1 cellular context compared by ENCODE assay signal in genomic region chr16:2339521-2340484, GRCh38.
TF ChIP-seq lines count a peak whose summit lies in the region.

No MANE protein-coding gene starts in this region.

TF ChIP-seq in HepG2, 621 proteins besides CTCF, POLR2A, EP300 and RAD21 (continued from another document):
- TF ChIP-seq ZHX2 (IDR thresholded peaks at IDR 0.05; ENCODE audit: low read depth): no peak
- TF ChIP-seq ZHX2 (CRISPR knock-in tag; IDR thresholded peaks at IDR 0.05; ENCODE audit: borderline replicate concordance): no peak
- 0 out of 2 replicates have a peak, but pooled peaks have one; percentile 50 for TF ChIP-seq ARID4A (CRISPR knock-in tag; IDR thresholded peaks at IDR 0.05; ENCODE audit: borderline replicate concordance)
- TF ChIP-seq AHR (CRISPR knock-in tag; IDR thresholded peaks at IDR 0.05): no peak; the same call in 1 of the 2 replicates
- no peak for TF ChIP-seq ELK4 (CRISPR knock-in tag; IDR thresholded peaks at IDR 0.05; ENCODE audit: borderline replicate concordance)
- no peak for TF ChIP-seq ZSCAN25 (CRISPR knock-in tag; IDR thresholded peaks at IDR 0.05)
- TF ChIP-seq NFIB (CRISPR knock-in tag; IDR thresholded peaks at IDR 0.05; ENCODE audit: borderline replicate concordance): peak; percentile 91
- TF ChIP-seq ZNF101 (CRISPR knock-in tag; IDR thresholded peaks at IDR 0.05; ENCODE audit: borderline replicate concordance, low read depth): no peak
- TF ChIP-seq CBFB (CRISPR knock-in tag; IDR thresholded peaks at IDR 0.05): 0 out of 2 replicates have a peak, but pooled peaks have one; percentile 20
- peak; percentile 58; the same call in 1 of the 2 replicates for TF ChIP-seq ZC3H13 (CRISPR knock-in tag; IDR thresholded peaks at IDR 0.05)
- peak; percentile 78 for TF ChIP-seq KDM5B (CRISPR knock-in tag; IDR thresholded peaks at IDR 0.05; ENCODE audit: borderline replicate concordance)
- TF ChIP-seq ZNF709 (CRISPR knock-in tag; IDR thresholded peaks at IDR 0.05): 0 out of 2 replicates have a peak, but pooled peaks have one; percentile 39
- TF ChIP-seq ZNF83 (CRISPR knock-in tag; IDR thresholded peaks at IDR 0.05; ENCODE audit: borderline replicate concordance): no peak
- no peak for TF ChIP-seq ZNF10 (CRISPR knock-in tag; IDR thresholded peaks at IDR 0.05; ENCODE audit: borderline replicate concordance, low read depth)
- no peak for TF ChIP-seq NONO (IDR thresholded peaks at IDR 0.05)
- peak; percentile 49; the same call in 1 of the 2 replicates for TF ChIP-seq NONO (CRISPR knock-in tag; conservative IDR thresholded peaks at IDR 0.05)
- no peak for TF ChIP-seq HNRNPH1 (optimal IDR thresholded peaks at IDR 0.05; ENCODE audit: low read depth, low read length)
- TF ChIP-seq MTF2 (CRISPR knock-in tag; IDR thresholded peaks at IDR 0.05; ENCODE audit: borderline replicate concordance): peak; percentile 95
- no peak for TF ChIP-seq ZNF678 (CRISPR knock-in tag; IDR thresholded peaks at IDR 0.05)
- no peak for TF ChIP-seq ZNF451 (CRISPR knock-in tag; IDR thresholded peaks at IDR 0.05)
- peak; percentile 77; the same call in 1 of the 2 replicates for TF ChIP-seq NFKB2 (CRISPR knock-in tag; IDR thresholded peaks at IDR 0.05; ENCODE audit: borderline replicate concordance)
- 0 out of 2 replicates have a peak, but pooled peaks have one; percentile 25 for TF ChIP-seq ZNF564 (CRISPR knock-in tag; IDR thresholded peaks at IDR 0.05)
- no peak for TF ChIP-seq ZNF577 (CRISPR knock-in tag; IDR thresholded peaks at IDR 0.05; ENCODE audit: borderline replicate concordance, low read depth)
- TF ChIP-seq ZNF274 (CRISPR knock-in tag; IDR thresholded peaks at IDR 0.05): peak; percentile 76; the same call in 1 of the 2 replicates
- TF ChIP-seq STAT6 (CRISPR knock-in tag; IDR thresholded peaks at IDR 0.05; ENCODE audit: borderline replicate concordance): no peak
- TF ChIP-seq GATAD1 (CRISPR knock-in tag; IDR thresholded peaks at IDR 0.05): 0 out of 2 replicates have a peak, but pooled peaks have one; percentile 44
- peak; percentile 30 for TF ChIP-seq TEAD3 (CRISPR knock-in tag; optimal IDR thresholded peaks at IDR 0.05; ENCODE audit: borderline replicate concordance)
- TF ChIP-seq TSC22D2 (CRISPR knock-in tag; IDR thresholded peaks at IDR 0.05; ENCODE audit: borderline replicate concordance): no peak
- TF ChIP-seq ZBTB21 (CRISPR knock-in tag; IDR thresholded peaks at IDR 0.05): no peak
- TF ChIP-seq HNRNPK (IDR thresholded peaks at IDR 0.05; ENCODE audit: low read depth, low read length, poor library complexity, severe bottlenecking): peak; percentile 32
- 0 out of 2 replicates have a peak, but pooled peaks have one; percentile 64 for TF ChIP-seq CBX2 (IDR thresholded peaks at IDR 0.05; ENCODE audit: low read depth, low read length)
- TF ChIP-seq CBX2 (CRISPR knock-in tag; IDR thresholded peaks at IDR 0.05; ENCODE audit: low read depth): no peak
- TF ChIP-seq BCL6 (CRISPR knock-in tag; IDR thresholded peaks at IDR 0.05): no peak; the same call in 1 of the 2 replicates
- TF ChIP-seq DMTF1 (CRISPR knock-in tag; IDR thresholded peaks at IDR 0.05): no peak
- peak; percentile 39; the same call in 1 of the 2 replicates for TF ChIP-seq PHF20 (CRISPR knock-in tag; IDR thresholded peaks at IDR 0.05)
- TF ChIP-seq ZNF800 (CRISPR knock-in tag; IDR thresholded peaks at IDR 0.05): peak; percentile 92
- no peak for TF ChIP-seq ZSCAN21 (CRISPR knock-in tag; IDR thresholded peaks at IDR 0.05; ENCODE audit: borderline replicate concordance)
- TF ChIP-seq ZNF607 (CRISPR knock-in tag; IDR thresholded peaks at IDR 0.05; ENCODE audit: borderline replicate concordance): 0 out of 2 replicates have a peak, but pooled peaks have one; percentile 53
- peak; percentile 64; the same call in 1 of the 2 replicates for TF ChIP-seq ARNT2 (CRISPR knock-in tag; IDR thresholded peaks at IDR 0.05; ENCODE audit: low read depth)
- peak; percentile 65; the same call in 1 of the 2 replicates for TF ChIP-seq ZNF501 (CRISPR knock-in tag; IDR thresholded peaks at IDR 0.05)
- no peak for TF ChIP-seq SOX6 (IDR thresholded peaks at IDR 0.05)
- TF ChIP-seq SOX6 (CRISPR knock-in tag; IDR thresholded peaks at IDR 0.05): peak; percentile 34; the same call in 1 of the 2 replicates
